ENCODE assay signal across 23 cellular contexts in genomic region chr20:56845546-56846081, GRCh38.
"Had no signal": no experiment of that assay in that cellular context is flagged by ENCODE, and none has a peak within 500 bp of the region (broad histone marks: within the 10 kb centered on the region; RNA-seq: fewer than 3 reads in every experiment).

No MANE protein-coding gene starts in this region.

- H3K27me3 ChIP-seq: ovary, sigmoid colon, testis, tibial artery had no signal

- ATAC-seq: left lobe of liver; natural killer cell; psoas muscle; right cardiac atrium; stimulated activated memory B cell treated with anti-CD40 and anti-IgM and Interleukin-4, amounts not matched to agents 10 μg/mL and 1 μg/mL and 100 μg/mL, for 72 hours; stimulated activated naive CD8-positive, alpha-beta T cell treated with anti-CD3 and anti-CD28 coated beads, Interleukin-15, Interleukin-2, amounts not matched to agents 100 U/mL and 50 U/mL, for 24 hours had no signal

- FAIRE-seq: endothelial cell of umbilical vein, frontal cortex, keratinocyte had no signal

- H3K4me1 ChIP-seq: esophagus muscularis mucosa, psoas muscle, testis, tibial artery had no signal

- H3K4me3 ChIP-seq: esophagus muscularis mucosa, lung, ovary, psoas muscle, sigmoid colon, testis, tibial artery had no signal

- DNase-seq: dermis blood vessel endothelial cell; effector memory CD4-positive, alpha-beta T cell; head of caudate nucleus; natural killer cell; occipital lobe; ovary; posterior cingulate gyrus; psoas muscle; right cardiac atrium; sigmoid colon; stimulated activated CD4-positive, alpha-beta T cell treated with anti-CD3 and anti-CD28 coated beads, Interleukin-2, amount 100 ng/mL, for 24 hours; stimulated activated CD4-positive, alpha-beta T cell treated with anti-CD3 and anti-CD28 coated beads, Interleukin-4, amount 100 ng/mL, for 24 hours; stimulated activated naive CD8-positive, alpha-beta T cell treated with anti-CD3 and anti-CD28 coated beads, Interleukin-15, Interleukin-2, amounts not matched to agents 100 U/mL and 50 U/mL, for 24 hours; substantia nigra; testis; tibial artery had no signal

- H3K9me3 ChIP-seq: esophagus muscularis mucosa, ovary, psoas muscle, sigmoid colon, testis, tibial artery had no signal

- H3K36me3 ChIP-seq: esophagus muscularis mucosa, ovary, sigmoid colon, tibial artery had no signal

- H3K27ac ChIP-seq: esophagus muscularis mucosa, ovary, psoas muscle, sigmoid colon, testis, tibial artery had no signal
